In genomic region chr22:25100402-25100801, GRCh38 we compare ENCODE assay signal across 16 cellular contexts.
"Had no signal": no experiment of that assay in that cellular context is flagged by ENCODE, and none has a peak within 500 bp of the region (broad histone marks: within the 10 kb centered on the region; RNA-seq: fewer than 3 reads in every experiment).

No MANE protein-coding gene starts in this region.

- H3K27ac ChIP-seq: cardiac muscle cell, esophagus squamous epithelium, parathyroid adenoma, upper lobe of right lung had no signal

- H3K4me3 Mint-ChIP-seq: activated naive CD4-positive, alpha-beta T cell treated with anti-CD3 and anti-CD28 coated beads, Interleukin-2, amount 50 U/mL, for 24 hours; stimulated activated naive CD8-positive, alpha-beta T cell treated with anti-CD3 and anti-CD28 coated beads, Interleukin-15, amount 100 ng/mL, for 72 hours had no signal

- H2AFZ ChIP-seq: parathyroid adenoma had no signal

- H3K4me3 ChIP-seq: cardiac muscle cell, esophagus squamous epithelium, gastrocnemius medialis, mucosa of descending colon, upper lobe of right lung had no signal

- H3K4me1 ChIP-seq: esophagus squamous epithelium, parathyroid adenoma, upper lobe of right lung had no signal

- H3K4me1 Mint-ChIP-seq: activated naive CD4-positive, alpha-beta T cell treated with anti-CD3 and anti-CD28 coated beads, Interleukin-2, amount 50 U/mL, for 24 hours had no signal

- H3K79me2 ChIP-seq: parathyroid adenoma had no signal

- H3K27me3 ChIP-seq: cardiac muscle cell, esophagus squamous epithelium, gastrocnemius medialis, upper lobe of right lung had no signal

- H3K9me3 ChIP-seq: esophagus squamous epithelium, gastrocnemius medialis, mucosa of descending colon, upper lobe of right lung had no signal

- H3K9ac ChIP-seq: parathyroid adenoma had no signal

- H3K27ac Mint-ChIP-seq: activated naive CD4-positive, alpha-beta T cell treated with anti-CD3 and anti-CD28 coated beads, Interleukin-2, amount 50 U/mL, for 24 hours had no signal

- H3K9me3 Mint-ChIP-seq: activated naive CD4-positive, alpha-beta T cell treated with anti-CD3 and anti-CD28 coated beads, Interleukin-2, amount 50 U/mL, for 24 hours; stimulated activated naive CD8-positive, alpha-beta T cell treated with anti-CD3 and anti-CD28 coated beads, Interleukin-15, amount 100 ng/mL, for 72 hours had no signal

- H3K36me3 ChIP-seq: cardiac muscle cell, gastrocnemius medialis, upper lobe of right lung had no signal

- DNase-seq: activated gamma-delta T cell treated with Interleukin-2 at 50 U/mL for 16 hours; activated T-cell treated with anti-CD3 and anti-CD28 coated beads, Interleukin-2, amount 50 U/mL, for 1 hour; effector memory CD4-positive, alpha-beta T cell; esophagus squamous epithelium; gastrocnemius medialis; head of caudate nucleus; hypothalamus; mucosa of descending colon; nucleus accumbens; stimulated activated CD4-positive, alpha-beta T cell treated with anti-CD3 and anti-CD28 coated beads, Interleukin-1b, Interleukin-23, amount 100 ng/mL, for 48 hours; stimulated activated naive CD8-positive, alpha-beta T cell treated with anti-CD3 and anti-CD28 coated beads, Interleukin-15, amount 100 ng/mL, for 72 hours; T-helper 1 cell; upper lobe of right lung had no signal

- H3K27me3 Mint-ChIP-seq: activated naive CD4-positive, alpha-beta T cell treated with anti-CD3 and anti-CD28 coated beads, Interleukin-2, amount 50 U/mL, for 24 hours; stimulated activated naive CD8-positive, alpha-beta T cell treated with anti-CD3 and anti-CD28 coated beads, Interleukin-15, amount 100 ng/mL, for 72 hours had no signal

- ATAC-seq: mucosa of descending colon; stimulated activated naive CD8-positive, alpha-beta T cell treated with anti-CD3 and anti-CD28 coated beads, Interleukin-15, amount 100 ng/mL, for 72 hours; upper lobe of right lung had no signal

- H3K36me3 Mint-ChIP-seq: activated naive CD4-positive, alpha-beta T cell treated with anti-CD3 and anti-CD28 coated beads, Interleukin-2, amount 50 U/mL, for 24 hours had no signal
